In the genomic region with DNA sequence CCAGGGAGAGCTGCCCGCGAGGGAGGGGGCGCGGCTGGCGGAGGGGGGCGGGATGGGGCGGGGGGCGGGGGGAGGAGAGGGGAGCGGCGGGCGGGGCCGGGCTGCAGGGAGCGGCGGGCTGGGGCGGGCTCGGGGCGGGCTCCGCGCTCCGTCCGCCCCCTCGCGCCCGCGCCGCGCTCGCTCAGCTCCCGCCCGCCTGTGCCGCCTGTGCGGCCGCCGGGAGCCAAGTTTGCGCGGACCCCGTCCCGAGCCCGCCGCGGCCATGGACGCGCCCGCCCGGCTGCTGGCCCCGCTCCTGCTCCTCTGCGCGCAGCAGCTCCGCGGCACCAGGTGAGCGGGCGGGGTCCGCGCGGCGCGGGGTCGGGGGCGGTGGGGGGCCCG, we compare ENCODE assay signal across 8 cellular contexts. TPM values are rescaled to one million over a fixed set of nuclear protein-coding genes. Genes with fewer than 3 reads are reported as not detected.
A peak's percentile ranks its signal among the peaks of the same experiment; 100 is the strongest.
DNase-seq lines count a peak whose midpoint lies in the region; ATAC-seq and TF ChIP-seq lines count a peak whose summit lies in the region.

Gene GABRD (plus strand): TSS at position 184 of the 381 bp plus-strand sequence. CDS start 79 bp downstream, at position 263.

- POLR2A ChIA-PET in CD4-positive, alpha-beta T cell (lab: Charles Lee) = no interaction called here
- POLR2A ChIA-PET in HEK293T (lab: Yijun Ruan, JAX) (interaction anchor here (0.6 to 1.2 kb wide), 2 partner anchors 11 to 63 kb away, joined by 3 read pairs; no protein-coding TSS in a partner anchor), GM10248 (lab: Yijun Ruan, JAX) (no interaction called here)

- intact Hi-C loops in CD4-positive, alpha-beta T cell (cut with DNase I, micrococcal nuclease) = no loop called here
- intact Hi-C loops in mucosa of descending colon (cut with DNase I, micrococcal nuclease) = no loop called here

- H3K9me2 ChIP-seq in MM.1S (replicated peaks; ENCODE audit: insufficient read depth, low read length) = no peaks in the 10 kb centered on the region

- CTCF ChIA-PET in CD4-positive, alpha-beta T cell (lab: Charles Lee) = no interaction called here
- CTCF ChIA-PET in HEK293T (lab: Yijun Ruan, JAX) = interaction anchor here (1.2 kb wide), 1 partner anchor 59 kb away, joined by 3 read pairs; no protein-coding TSS in a partner anchor
- CTCF ChIA-PET in GM10248 (lab: Yijun Ruan, JAX) = no interaction called here

- no peaks in the 10 kb centered on the region for H3K9me3 Mint-ChIP-seq in CD4-positive, alpha-beta T cell

- DNase-seq in CD4-positive, alpha-beta T cell = peak in 1 of 10 experiments; percentile 9
- peak; percentile 84 for DNase-seq in HEK293T (ENCODE audit: extremely low spot score)
- DNase-seq in astrocyte of the hippocampus (ENCODE audit: low read depth, low spot score) = peak; percentile 44
- no peak for DNase-seq in mucosa of descending colon
- no peak for DNase-seq in MM.1S
- no peak for DNase-seq in NCI-H524 treated with DMSO at 0.1 percent for 48 hours (lab: John Stamatoyannopoulos, UW)
- no peak for DNase-seq in brain microvascular endothelial cell
- DNase-seq in GM10248 (ENCODE audit: extremely low spot score) = no peak

- peak within 1 kb of the TSS; percentile 75 for H3K4me3 Mint-ChIP-seq in CD4-positive, alpha-beta T cell

- in situ Hi-C loops in brain microvascular endothelial cell (cut with HindIII; ENCODE audit: low pct_ligation_motif_present, low sequenced_read_pairs) = no loop called here

- peaks cover 5% of the 10 kb centered on the region for H3K4me1 ChIP-seq in mucosa of descending colon (ENCODE audit: low read depth)
- H3K4me1 ChIP-seq in MM.1S (ENCODE audit: low read length) = no peaks in the 10 kb centered on the region

- peak; percentile 71 for ATAC-seq in CD4-positive, alpha-beta T cell (ENCODE audit: poor library complexity)
- ATAC-seq in mucosa of descending colon = peak; percentile 47

- no peaks in the 10 kb centered on the region for H4K20me1 ChIP-seq in MM.1S (ENCODE audit: insufficient read depth, low read length)

- no peak for TF ChIP-seq CTCF in CD4-positive, alpha-beta T cell (IDR thresholded peaks at IDR 0.05)
- TF ChIP-seq CTCF in mucosa of descending colon (IDR thresholded peaks at IDR 0.05) (no peak), MM.1S (IDR thresholded peaks at IDR 0.05; ENCODE audit: low read length) (no peak), brain microvascular endothelial cell (IDR thresholded peaks at IDR 0.05; ENCODE audit: low read depth, low read length, missing control alignments) (no peak), GM10248 (IDR thresholded peaks at IDR 0.05; ENCODE audit: control extremely low read depth, extremely low read depth, low read depth, missing control alignments) (no peak)

- H3K27ac Mint-ChIP-seq in CD4-positive, alpha-beta T cell = no peak within 1 kb of the TSS

- no peaks in the 10 kb centered on the region for H3K36me3 Mint-ChIP-seq in CD4-positive, alpha-beta T cell (ENCODE audit: low read depth)

- H3K9me3 ChIP-seq in CD4-positive, alpha-beta T cell (ENCODE audit: control insufficient read depth, low read length) = no peaks in the 10 kb centered on the region
- H3K9me3 ChIP-seq in mucosa of descending colon = no peaks in the 10 kb centered on the region
- no peaks in the 10 kb centered on the region for H3K9me3 ChIP-seq in MM.1S (replicated peaks; ENCODE audit: insufficient read depth, low read length)

- peaks cover 61% of the 10 kb centered on the region for H3K27me3 ChIP-seq in CD4-positive, alpha-beta T cell (ENCODE audit: control insufficient read depth, insufficient read depth, low read length)
- peaks cover 95% of the 10 kb centered on the region for H3K27me3 ChIP-seq in MM.1S (replicated peaks; ENCODE audit: insufficient read depth, low read length)
- H3K27me3 ChIP-seq in brain microvascular endothelial cell (replicated peaks) = peaks cover 41% of the 10 kb centered on the region

- H3K79me2 ChIP-seq in MM.1S (ENCODE audit: low read length) = no peaks in the 10 kb centered on the region

- H3K27me3 Mint-ChIP-seq in CD4-positive, alpha-beta T cell = peaks cover 86% of the 10 kb centered on the region

- H3K4me2 ChIP-seq in MM.1S (ENCODE audit: low read depth, low read length) = no peak within 1 kb of the TSS

- H2AFZ ChIP-seq in MM.1S (ENCODE audit: low read length) = no peak within 1 kb of the TSS

- no peak within 1 kb of the TSS for H3K27ac ChIP-seq in CD4-positive, alpha-beta T cell (ENCODE audit: low read depth, low read length)
- H3K27ac ChIP-seq in MM.1S (ENCODE audit: low read length) (no peak within 1 kb of the TSS), brain microvascular endothelial cell (no peak within 1 kb of the TSS)

- H3K9ac ChIP-seq in MM.1S (ENCODE audit: low read length) = no peak within 1 kb of the TSS

- H3K36me3 ChIP-seq in mucosa of descending colon (ENCODE audit: low read depth) (no peaks in the 10 kb centered on the region), MM.1S (replicated peaks; ENCODE audit: insufficient read depth, low read length) (no peaks in the 10 kb centered on the region), brain microvascular endothelial cell (replicated peaks) (no peaks in the 10 kb centered on the region)

- no peak within 1 kb of the TSS for H3K4me3 ChIP-seq in mucosa of descending colon
- no peak within 1 kb of the TSS for H3K4me3 ChIP-seq in MM.1S (ENCODE audit: low read length)
- H3K4me3 ChIP-seq in brain microvascular endothelial cell (ENCODE audit: low read depth, low read length) = no peak within 1 kb of the TSS

- H3F3A ChIP-seq in MM.1S (ENCODE audit: insufficient read depth, low read length) = no peaks in the 10 kb centered on the region

- peaks cover 8% of the 10 kb centered on the region for H3K4me1 Mint-ChIP-seq in CD4-positive, alpha-beta T cell (ENCODE audit: low read depth)

TF ChIP-seq in HEK293T, 16 proteins besides CTCF, POLR2A, EP300 and RAD21:
- TF ChIP-seq CTBP1 (IDR thresholded peaks at IDR 0.05; ENCODE audit: borderline replicate concordance) = no peak
TF ChIP-seq in HEK293T: peak in this region for 0.

RNA-seq across cellular contexts. Expression of gene GABRD, which starts in this region (rescaled TPM):
- total RNA-seq in CD4-positive, alpha-beta T cell = under 1 TPM; 0.38 to 0.42 TPM
- total RNA-seq in mucosa of descending colon = not detected

Comparison
In these comparisons a context has a peak if more than half of its experiments do, and no peak if none do; other contexts are left out.
1. Peak in ATAC-seq in CD4-positive, alpha-beta T cell; RNA of the gene not detected or under 1 TPM.
2. Peak in ATAC-seq in mucosa of descending colon; RNA of the gene not detected or under 1 TPM.
3. DNase-seq: peak in HEK293T (single experiment) and astrocyte of the hippocampus (single experiment); none in mucosa of descending colon (0 of 3), MM.1S (single experiment), NCI-H524 treated with DMSO at 0.1 percent for 48 hours (single experiment), brain microvascular endothelial cell (single experiment) and GM10248 (single experiment).